1 cellular context compared by ENCODE assay signal in genomic region chr20:18466894-18467678, GRCh38.
TF ChIP-seq lines count a peak whose summit lies in the region.

DZANK1 (minus strand) TSS chr20:18467030; CDS start chr20:18465358, 1,672 bp downstream.
POLR3F (plus strand) TSS chr20:18467390; CDS start chr20:18467507, 117 bp downstream.

TF ChIP-seq in HEK293, 187 proteins besides CTCF, POLR2A, EP300 and RAD21 (continued from another document and continues in another):
- TF ChIP-seq ZBTB26 (tag by site-specific recombination; optimal IDR thresholded peaks at IDR 0.05) (peak; percentile 27), ZNF133 (tag by site-specific recombination; IDR thresholded peaks at IDR 0.05) (no peak), ZNF664 (tag by site-specific recombination; IDR thresholded peaks at IDR 0.05) (no peak), ZNF677 (tag by site-specific recombination; IDR thresholded peaks at IDR 0.05) (no peak), ZNF561 (tag by site-specific recombination; IDR thresholded peaks at IDR 0.05; ENCODE audit: borderline replicate concordance) (no peak), ZNF26 (tag by site-specific recombination; IDR thresholded peaks at IDR 0.05) (no peak), ZNF785 (tag by site-specific recombination; IDR thresholded peaks at IDR 0.05) (no peak), HIC1 (tag by site-specific recombination; IDR thresholded peaks at IDR 0.05) (peak; percentile 53; the same call in 1 of the 2 replicates), ZNF394 (tag by site-specific recombination; IDR thresholded peaks at IDR 0.05; ENCODE audit: borderline replicate concordance) (peak; percentile 75; the same call in 1 of the 2 replicates), ZBTB7A (tag by site-specific recombination; IDR thresholded peaks at IDR 0.05; ENCODE audit: low read depth) (no peak), HOXD13 (CRISPR knock-in tag; IDR thresholded peaks at IDR 0.05; ENCODE audit: borderline replicate concordance) (no peak), ZNF157 (tag by site-specific recombination; IDR thresholded peaks at IDR 0.05) (no peak), RBAK (tag by site-specific recombination; IDR thresholded peaks at IDR 0.05) (no peak), MYNN (tag by site-specific recombination; IDR thresholded peaks at IDR 0.05; ENCODE audit: borderline replicate concordance) (no peak), ZFP3 (tag by site-specific recombination; IDR thresholded peaks at IDR 0.05; ENCODE audit: low read depth) (no peak), PRDM4 (tag by site-specific recombination; IDR thresholded peaks at IDR 0.05) (no peak), ZNF791 (tag by site-specific recombination; IDR thresholded peaks at IDR 0.05) (no peak), KLF10 (tag by site-specific recombination; IDR thresholded peaks at IDR 0.05) (peak; percentile 98), ZNF623 (tag by site-specific recombination; IDR thresholded peaks at IDR 0.05) (peak; percentile 21; the same call in 1 of the 2 replicates), ZNF184 (tag by site-specific recombination; IDR thresholded peaks at IDR 0.05) (peak; percentile 43; the same call in 1 of the 2 replicates), OVOL3 (tag by site-specific recombination; IDR thresholded peaks at IDR 0.05) (peak; percentile 74; the same call in 1 of the 2 replicates), PRDM2 (tag by site-specific recombination; IDR thresholded peaks at IDR 0.05; ENCODE audit: borderline replicate concordance) (no peak), ZBTB1 (tag by site-specific recombination; IDR thresholded peaks at IDR 0.05) (no peak), ZNF792 (tag by site-specific recombination; IDR thresholded peaks at IDR 0.05) (no peak), ZNF416 (tag by site-specific recombination; IDR thresholded peaks at IDR 0.05) (no peak), PBX3 (CRISPR knock-in tag; IDR thresholded peaks at IDR 0.05) (no peak), ZNF391 (tag by site-specific recombination; IDR thresholded peaks at IDR 0.05; ENCODE audit: borderline replicate concordance, low read depth) (peak; percentile 79; the same call in 1 of the 2 replicates), ZNF214 (tag by site-specific recombination; IDR thresholded peaks at IDR 0.05; ENCODE audit: borderline replicate concordance) (no peak), ZNF335 (tag by site-specific recombination; conservative IDR thresholded peaks at IDR 0.05) (peak; percentile 100), ZNF747 (tag by site-specific recombination; IDR thresholded peaks at IDR 0.05) (no peak), ZNF76 (tag by site-specific recombination; IDR thresholded peaks at IDR 0.05; ENCODE audit: borderline replicate concordance, low read depth) (peak; percentile 66), ZNF639 (tag by site-specific recombination; IDR thresholded peaks at IDR 0.05) (peak; percentile 98), ZNF174 (tag by site-specific recombination; IDR thresholded peaks at IDR 0.05) (no peak), IKZF3 (tag by site-specific recombination; IDR thresholded peaks at IDR 0.05) (peak; percentile 100), ZNF302 (tag by site-specific recombination; IDR thresholded peaks at IDR 0.05; ENCODE audit: low read depth) (no peak), ZNF280C (tag by site-specific recombination; IDR thresholded peaks at IDR 0.05) (no peak), ZNF341 (tag by site-specific recombination; IDR thresholded peaks at IDR 0.05; ENCODE audit: low read depth) (peak; percentile 33; the same call in 1 of the 2 replicates), ZNF48 (tag by site-specific recombination; IDR thresholded peaks at IDR 0.05) (no peak), KLF9 (tag by site-specific recombination; IDR thresholded peaks at IDR 0.05; ENCODE audit: low read depth) (peak; percentile 87), HOXC10 (CRISPR knock-in tag; IDR thresholded peaks at IDR 0.05) (no peak), BCL6B (tag by site-specific recombination; IDR thresholded peaks at IDR 0.05) (no peak), SALL2 (tag by site-specific recombination; IDR thresholded peaks at IDR 0.05; ENCODE audit: borderline replicate concordance) (no peak), BCL11B (tag by site-specific recombination; IDR thresholded peaks at IDR 0.05; ENCODE audit: low read depth) (no peak)
